17 cellular contexts compared by ENCODE assay signal in the genomic region with DNA sequence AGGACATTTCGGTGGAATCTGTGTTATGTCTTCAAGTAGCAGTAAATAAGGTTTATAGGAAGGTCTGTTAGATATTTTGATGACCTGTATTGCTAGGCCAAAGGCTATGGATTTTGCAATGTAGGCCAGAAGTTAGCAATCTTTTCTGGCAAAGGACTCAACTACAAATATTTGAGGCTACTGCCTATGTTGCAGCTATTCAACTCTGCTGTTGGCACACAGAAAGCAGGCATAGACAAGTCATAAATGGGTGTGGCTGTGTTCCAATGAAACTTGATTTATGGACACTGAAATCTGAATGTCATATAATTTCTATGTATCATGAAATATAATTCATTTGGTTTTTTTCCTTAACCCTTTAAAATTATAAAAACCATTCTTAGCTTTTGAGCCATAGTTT.
A peak's percentile ranks its signal among the peaks of the same experiment; 100 is the strongest.
DNase-seq lines count a peak whose midpoint lies in the region; ATAC-seq, FAIRE-seq and TF ChIP-seq lines count a peak whose summit lies in the region.
"Had no signal": no experiment of that assay in that cellular context is flagged by ENCODE, and none has a peak within 500 bp of the region (broad histone marks: within the 10 kb centered on the region; RNA-seq: fewer than 3 reads in every experiment).

No MANE protein-coding gene starts in this region.

- H2AFZ ChIP-seq in neural progenitor cell (replicated peaks), result no peak overlapping the region

- H3K9me3 ChIP-seq in A549, result no peaks in the 10 kb centered on the region
- H3K9me3 ChIP-seq in neural progenitor cell (ENCODE audit: low read depth), result no peaks in the 10 kb centered on the region

- peaks cover 56% of the 10 kb centered on the region for H3K4me1 ChIP-seq in A549
- H3K4me1 ChIP-seq in neural progenitor cell, result peaks cover 7% of the 10 kb centered on the region

- peak overlapping the region; percentile 56 for H3K4me2 ChIP-seq in A549
- no peak overlapping the region for H3K4me2 ChIP-seq in neural progenitor cell

- intact Hi-C loops in left colon (cut with DNase I, micrococcal nuclease), result no loop called here

- no peaks in the 10 kb centered on the region for H3F3A ChIP-seq in neural progenitor cell (ENCODE audit: low read depth)

- no peaks in the 10 kb centered on the region for H3K79me2 ChIP-seq in neural progenitor cell (ENCODE audit: low read depth)

- H4K20me1 ChIP-seq in neural progenitor cell (ENCODE audit: low read depth), result no peaks in the 10 kb centered on the region

- peak in 1 of 2 experiments; percentile 55; a peak in 1 of 5 replicates for TF ChIP-seq EP300 in A549 (IDR thresholded peaks at IDR 0.05)

- H3K9ac ChIP-seq in neural progenitor cell, result no peak overlapping the region

- no peak for FAIRE-seq in A549 (lab: Jason Lieb, UNC)
- peak; percentile 47 for FAIRE-seq in colon (lab: Jason Lieb, UNC)
- FAIRE-seq: GM12878, urothelium cell line had no signal

- TF ChIP-seq CTCF in A549 (IDR thresholded peaks at IDR 0.05) (no peak), neural progenitor cell (IDR thresholded peaks at IDR 0.05) (no peak)

- POLR2A ChIA-PET in A549 (lab: Yijun Ruan, JAX), result interaction anchor here (0.6 kb wide), 1 partner anchor 1230 kb away, joined by 3 read pairs; no protein-coding TSS in a partner anchor

- peak in 1 of 2 experiments; percentile 62 for DNase-seq in A549 (ENCODE audit: low read depth in 1 of 2, low spot score in 1 of 2)
- peak; percentile 7 for DNase-seq in HuH-7.5 (ENCODE audit: low spot score)
- DNase-seq in left colon, result peak in 1 of 2 donors; percentile 38
- DNase-seq in RKO (ENCODE audit: low spot score), result no peak
- no peak for DNase-seq in neural progenitor cell (ENCODE audit: low spot score)
- DNase-seq in NCI-H748 treated with DMSO at 0.1 percent for 48 hours (lab: John Stamatoyannopoulos, UW), result no peak
- no peak for DNase-seq in activated naive CD8-positive, alpha-beta T cell treated with anti-CD3 and anti-CD28 coated beads, Interleukin-2, amount 50 U/mL, for 24 hours
- DNase-seq: ACHN; activated CD4-positive, alpha-beta T cell treated with anti-CD3 and anti-CD28 coated beads for 36 hours; activated T-cell treated with anti-CD3 and anti-CD28 coated beads, Interleukin-2, amount 50 U/mL, for 4 hours; amygdala; DMS53; effector CD8-positive, alpha-beta T cell; NCI-H2171 treated with DMSO at 0.1 percent for 48 hours had no signal

- H3K36me3 Mint-ChIP-seq in neural progenitor cell, result no peaks in the 10 kb centered on the region
- no peaks in the 10 kb centered on the region for H3K36me3 Mint-ChIP-seq in activated naive CD8-positive, alpha-beta T cell treated with anti-CD3 and anti-CD28 coated beads, Interleukin-2, amount 50 U/mL, for 24 hours (ENCODE audit: low read depth)

- whole genome bisulfite sequencing in A549 (ENCODE audit: missing lambda C conversion rate), result 83% methylated on average over 1 of the region's 1 CpG

- H3K4me3 ChIP-seq in A549 (no peak overlapping the region), neural progenitor cell (no peak overlapping the region)
- H3K4me3 ChIP-seq: GM12878 had no signal

- peak; percentile 1 to 26; a peak in 1 of 5 replicates for TF ChIP-seq RAD21 in A549 (conservative IDR thresholded peaks at IDR 0.05 in 1 of 2, IDR thresholded peaks at IDR 0.05 in 1 of 2)

- no peaks in the 10 kb centered on the region for H3K36me3 ChIP-seq in neural progenitor cell

- no peak for TF ChIP-seq POLR2A in A549 (IDR thresholded peaks at IDR 0.05; ENCODE audit: low read length)

- H3K27ac ChIP-seq in A549, result peak overlapping the region; percentile 16 to 64; a peak in 5 of 6 replicates
- no peak overlapping the region for H3K27ac ChIP-seq in neural progenitor cell

- no peaks in the 10 kb centered on the region for H3K9me3 Mint-ChIP-seq in neural progenitor cell
- H3K9me3 Mint-ChIP-seq in activated naive CD8-positive, alpha-beta T cell treated with anti-CD3 and anti-CD28 coated beads, Interleukin-2, amount 50 U/mL, for 24 hours, result no peaks in the 10 kb centered on the region
- H3K9me3 Mint-ChIP-seq: activated T-cell treated with anti-CD3 and anti-CD28 coated beads, Interleukin-2, amount 50 U/mL, for 4 hours had no signal

- H3K4me1 Mint-ChIP-seq in neural progenitor cell, result peaks cover 9% of the 10 kb centered on the region
- no peaks in the 10 kb centered on the region for H3K4me1 Mint-ChIP-seq in activated naive CD8-positive, alpha-beta T cell treated with anti-CD3 and anti-CD28 coated beads, Interleukin-2, amount 50 U/mL, for 24 hours
- H3K4me1 Mint-ChIP-seq: activated CD4-positive, alpha-beta T cell treated with anti-CD3 and anti-CD28 coated beads for 36 hours had no signal

- no peaks in the 10 kb centered on the region for H3K27me3 ChIP-seq in neural progenitor cell

- peaks cover 4% of the 10 kb centered on the region for H3K27me3 Mint-ChIP-seq in neural progenitor cell (ENCODE audit: insufficient read depth, low read depth)
- peaks cover 17% of the 10 kb centered on the region for H3K27me3 Mint-ChIP-seq in activated naive CD8-positive, alpha-beta T cell treated with anti-CD3 and anti-CD28 coated beads, Interleukin-2, amount 50 U/mL, for 24 hours

- CTCF ChIA-PET in A549 (lab: Yijun Ruan, JAX), result interaction anchor here (0.8 to 1.6 kb wide), 6 partner anchors 16 to 213 kb away, joined by 3 to 9 read pairs (median 3); no protein-coding TSS in a partner anchor

- ATAC-seq in A549 (peak; percentile 22 to 33; a peak in 4 of 6 replicates), left colon (peak; percentile 93)
- no peak for ATAC-seq in activated naive CD8-positive, alpha-beta T cell treated with anti-CD3 and anti-CD28 coated beads, Interleukin-2, amount 50 U/mL, for 24 hours
- ATAC-seq: activated CD4-positive, alpha-beta T cell treated with anti-CD3 and anti-CD28 coated beads for 36 hours; activated T-cell treated with anti-CD3 and anti-CD28 coated beads, Interleukin-2, amount 50 U/mL, for 4 hours; GM12878 had no signal

- no peak overlapping the region for H3K4me3 Mint-ChIP-seq in neural progenitor cell
- H3K4me3 Mint-ChIP-seq in activated naive CD8-positive, alpha-beta T cell treated with anti-CD3 and anti-CD28 coated beads, Interleukin-2, amount 50 U/mL, for 24 hours, result no peak overlapping the region
- H3K4me3 Mint-ChIP-seq: activated CD4-positive, alpha-beta T cell treated with anti-CD3 and anti-CD28 coated beads for 36 hours; activated T-cell treated with anti-CD3 and anti-CD28 coated beads, Interleukin-2, amount 50 U/mL, for 4 hours had no signal

- no peak overlapping the region for H3K27ac Mint-ChIP-seq in neural progenitor cell
- H3K27ac Mint-ChIP-seq in activated naive CD8-positive, alpha-beta T cell treated with anti-CD3 and anti-CD28 coated beads, Interleukin-2, amount 50 U/mL, for 24 hours, result no peak overlapping the region
- H3K27ac Mint-ChIP-seq: activated CD4-positive, alpha-beta T cell treated with anti-CD3 and anti-CD28 coated beads for 36 hours had no signal

TF ChIP-seq in A549, 52 proteins besides CTCF, POLR2A, EP300 and RAD21:
- TF ChIP-seq HOXA7 (CRISPR knock-in tag; IDR thresholded peaks at IDR 0.05) (no peak), JUN (IDR thresholded peaks at IDR 0.05) (peak; percentile 41 to 53; a peak in 2 of 5 replicates), HOXB13 (CRISPR knock-in tag; IDR thresholded peaks at IDR 0.05; ENCODE audit: low read depth) (no peak), CEBPB (IDR thresholded peaks at IDR 0.05) (peak; percentile 88 to 93), HOXB5 (CRISPR knock-in tag; IDR thresholded peaks at IDR 0.05) (0 out of 2 replicates have a peak, but pooled peaks have one; percentile 56), SMC3 (IDR thresholded peaks at IDR 0.05) (peak; percentile 23; the same call in 1 of the 3 replicates), GATA3 (IDR thresholded peaks at IDR 0.05; ENCODE audit: borderline replicate concordance) (peak; percentile 58; the same call in 1 of the 2 replicates), MAFK (IDR thresholded peaks at IDR 0.05; ENCODE audit: partially characterized antibody) (peak; percentile 15), JUNB (IDR thresholded peaks at IDR 0.05) (peak; percentile 57; the same call in 1 of the 2 replicates), TFCP2L1 (CRISPR knock-in tag; IDR thresholded peaks at IDR 0.05) (no peak), BCL3 (IDR thresholded peaks at IDR 0.05) (peak; percentile 26; the same call in 1 of the 3 replicates), FOSL2 (IDR thresholded peaks at IDR 0.05) (no peak), FOSL2 (CRISPR knock-in tag; IDR thresholded peaks at IDR 0.05) (peak; percentile 19; the same call in 1 of the 2 replicates), TP53 (CRISPR knock-in tag; IDR thresholded peaks at IDR 0.05) (no peak)
- TF ChIP-seq, protein P1, sequence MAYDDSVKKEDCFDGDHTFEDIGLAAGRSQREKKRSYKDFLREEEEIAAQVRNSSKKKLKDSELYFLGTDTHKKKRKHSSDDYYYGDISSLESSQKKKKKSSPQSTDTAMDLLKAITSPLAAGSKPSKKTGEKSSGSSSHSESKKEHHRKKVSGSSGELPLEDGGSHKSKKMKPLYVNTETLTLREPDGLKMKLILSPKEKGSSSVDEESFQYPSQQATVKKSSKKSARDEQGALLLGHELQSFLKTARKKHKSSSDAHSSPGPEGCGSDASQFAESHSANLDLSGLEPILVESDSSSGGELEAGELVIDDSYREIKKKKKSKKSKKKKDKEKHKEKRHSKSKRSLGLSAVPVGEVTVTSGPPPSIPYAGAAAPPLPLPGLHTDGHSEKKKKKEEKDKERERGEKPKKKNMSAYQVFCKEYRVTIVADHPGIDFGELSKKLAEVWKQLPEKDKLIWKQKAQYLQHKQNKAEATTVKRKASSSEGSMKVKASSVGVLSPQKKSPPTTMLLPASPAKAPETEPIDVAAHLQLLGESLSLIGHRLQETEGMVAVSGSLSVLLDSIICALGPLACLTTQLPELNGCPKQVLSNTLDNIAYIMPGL (CRISPR knock-in tag; IDR thresholded peaks at IDR 0.05; ENCODE audit: borderline replicate concordance), result no peak
- TF ChIP-seq, protein P2, sequence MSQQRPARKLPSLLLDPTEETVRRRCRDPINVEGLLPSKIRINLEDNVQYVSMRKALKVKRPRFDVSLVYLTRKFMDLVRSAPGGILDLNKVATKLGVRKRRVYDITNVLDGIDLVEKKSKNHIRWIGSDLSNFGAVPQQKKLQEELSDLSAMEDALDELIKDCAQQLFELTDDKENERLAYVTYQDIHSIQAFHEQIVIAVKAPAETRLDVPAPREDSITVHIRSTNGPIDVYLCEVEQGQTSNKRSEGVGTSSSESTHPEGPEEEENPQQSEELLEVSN (IDR thresholded peaks at IDR 0.05; ENCODE audit: borderline replicate concordance, low read depth), result no peak
